ENCODE assay signal across 1 cellular context in the genomic region with DNA sequence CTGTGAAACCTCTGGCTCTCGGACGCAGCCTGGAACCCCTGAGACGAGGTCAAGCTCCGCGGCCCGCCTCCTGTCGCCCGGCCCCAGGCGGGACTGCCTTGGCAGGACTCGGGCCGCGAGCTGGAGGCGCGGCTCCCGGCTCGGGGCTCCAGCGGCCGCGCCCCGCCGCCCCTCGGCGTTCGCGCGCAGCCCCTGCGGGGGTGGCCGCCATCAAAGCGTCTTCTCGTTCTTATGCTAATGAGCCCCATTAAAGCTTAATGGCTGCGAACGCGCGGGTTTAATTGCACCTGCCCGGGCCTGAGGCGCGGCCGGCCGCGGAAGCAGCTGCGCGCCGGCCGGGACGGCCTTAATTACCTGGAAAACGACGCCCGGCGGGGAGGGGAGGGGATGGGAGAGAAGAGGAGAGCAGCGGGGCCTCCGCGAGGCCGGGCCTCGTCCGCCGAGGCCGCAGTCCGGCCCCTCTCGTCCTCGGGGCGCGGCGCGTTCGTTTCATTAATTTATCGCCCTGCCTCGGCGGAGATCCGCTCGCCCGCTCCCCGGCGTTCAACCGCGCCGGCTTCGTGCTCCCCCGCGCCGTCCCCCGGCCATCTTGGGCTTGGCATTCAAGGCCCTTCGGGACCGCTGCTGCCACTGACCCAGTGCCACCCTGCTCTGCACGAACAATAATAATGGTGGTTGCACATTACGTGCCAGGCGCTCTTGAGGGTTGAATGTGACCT.
TF ChIP-seq lines count a peak whose summit lies in the region.

No MANE protein-coding gene starts in this region.

TF ChIP-seq in GM23338, 12 proteins besides CTCF, POLR2A, EP300 and RAD21 (continued from another document):
- TF ChIP-seq, protein P1, sequence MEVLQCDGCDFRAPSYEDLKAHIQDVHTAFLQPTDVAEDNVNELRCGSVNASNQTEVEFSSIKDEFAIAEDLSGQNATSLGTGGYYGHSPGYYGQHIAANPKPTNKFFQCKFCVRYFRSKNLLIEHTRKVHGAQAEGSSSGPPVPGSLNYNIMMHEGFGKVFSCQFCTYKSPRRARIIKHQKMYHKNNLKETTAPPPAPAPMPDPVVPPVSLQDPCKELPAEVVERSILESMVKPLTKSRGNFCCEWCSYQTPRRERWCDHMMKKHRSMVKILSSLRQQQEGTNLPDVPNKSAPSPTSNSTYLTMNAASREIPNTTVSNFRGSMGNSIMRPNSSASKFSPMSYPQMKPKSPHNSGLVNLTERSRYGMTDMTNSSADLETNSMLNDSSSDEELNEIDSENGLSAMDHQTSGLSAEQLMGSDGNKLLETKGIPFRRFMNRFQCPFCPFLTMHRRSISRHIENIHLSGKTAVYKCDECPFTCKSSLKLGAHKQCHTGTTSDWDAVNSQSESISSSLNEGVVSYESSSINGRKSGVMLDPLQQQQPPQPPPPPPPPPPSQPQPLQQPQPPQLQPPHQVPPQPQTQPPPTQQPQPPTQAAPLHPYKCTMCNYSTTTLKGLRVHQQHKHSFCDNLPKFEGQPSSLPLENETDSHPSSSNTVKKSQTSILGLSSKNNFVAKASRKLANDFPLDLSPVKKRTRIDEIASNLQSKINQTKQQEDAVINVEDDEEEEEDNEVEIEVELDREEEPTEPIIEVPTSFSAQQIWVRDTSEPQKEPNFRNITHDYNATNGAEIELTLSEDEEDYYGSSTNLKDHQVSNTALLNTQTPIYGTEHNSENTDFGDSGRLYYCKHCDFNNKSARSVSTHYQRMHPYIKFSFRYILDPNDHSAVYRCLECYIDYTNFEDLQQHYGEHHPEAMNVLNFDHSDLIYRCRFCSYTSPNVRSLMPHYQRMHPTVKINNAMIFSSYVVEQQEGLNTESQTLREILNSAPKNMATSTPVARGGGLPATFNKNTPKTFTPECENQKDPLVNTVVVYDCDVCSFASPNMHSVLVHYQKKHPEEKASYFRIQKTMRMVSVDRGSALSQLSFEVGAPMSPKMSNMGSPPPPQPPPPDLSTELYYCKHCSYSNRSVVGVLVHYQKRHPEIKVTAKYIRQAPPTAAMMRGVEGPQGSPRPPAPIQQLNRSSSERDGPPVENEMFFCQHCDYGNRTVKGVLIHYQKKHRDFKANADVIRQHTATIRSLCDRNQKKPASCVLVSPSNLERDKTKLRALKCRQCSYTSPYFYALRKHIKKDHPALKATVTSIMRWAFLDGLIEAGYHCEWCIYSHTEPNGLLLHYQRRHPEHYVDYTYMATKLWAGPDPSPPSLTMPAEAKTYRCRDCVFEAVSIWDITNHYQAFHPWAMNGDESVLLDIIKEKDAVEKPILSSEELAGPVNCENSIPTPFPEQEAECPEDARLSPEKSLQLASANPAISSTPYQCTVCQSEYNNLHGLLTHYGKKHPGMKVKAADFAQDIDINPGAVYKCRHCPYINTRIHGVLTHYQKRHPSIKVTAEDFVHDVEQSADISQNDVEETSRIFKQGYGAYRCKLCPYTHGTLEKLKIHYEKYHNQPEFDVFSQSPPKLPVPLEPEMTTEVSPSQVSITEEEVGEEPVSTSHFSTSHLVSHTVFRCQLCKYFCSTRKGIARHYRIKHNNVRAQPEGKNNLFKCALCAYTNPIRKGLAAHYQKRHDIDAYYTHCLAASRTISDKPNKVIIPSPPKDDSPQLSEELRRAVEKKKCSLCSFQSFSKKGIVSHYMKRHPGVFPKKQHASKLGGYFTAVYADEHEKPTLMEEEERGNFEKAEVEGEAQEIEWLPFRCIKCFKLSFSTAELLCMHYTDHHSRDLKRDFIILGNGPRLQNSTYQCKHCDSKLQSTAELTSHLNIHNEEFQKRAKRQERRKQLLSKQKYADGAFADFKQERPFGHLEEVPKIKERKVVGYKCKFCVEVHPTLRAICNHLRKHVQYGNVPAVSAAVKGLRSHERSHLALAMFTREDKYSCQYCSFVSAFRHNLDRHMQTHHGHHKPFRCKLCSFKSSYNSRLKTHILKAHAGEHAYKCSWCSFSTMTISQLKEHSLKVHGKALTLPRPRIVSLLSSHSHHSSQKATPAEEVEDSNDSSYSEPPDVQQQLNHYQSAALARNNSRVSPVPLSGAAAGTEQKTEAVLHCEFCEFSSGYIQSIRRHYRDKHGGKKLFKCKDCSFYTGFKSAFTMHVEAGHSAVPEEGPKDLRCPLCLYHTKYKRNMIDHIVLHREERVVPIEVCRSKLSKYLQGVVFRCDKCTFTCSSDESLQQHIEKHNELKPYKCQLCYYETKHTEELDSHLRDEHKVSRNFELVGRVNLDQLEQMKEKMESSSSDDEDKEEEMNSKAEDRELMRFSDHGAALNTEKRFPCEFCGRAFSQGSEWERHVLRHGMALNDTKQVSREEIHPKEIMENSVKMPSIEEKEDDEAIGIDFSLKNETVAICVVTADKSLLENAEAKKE (CRISPR knock-in tag; IDR thresholded peaks at IDR 0.05): no peak
- peak; percentile 85 for TF ChIP-seq EZH2 (IDR thresholded peaks at IDR 0.05; ENCODE audit: low read depth, unreplicated experiment)
- no peak for TF ChIP-seq JUNB (IDR thresholded peaks at IDR 0.05; ENCODE audit: unreplicated experiment)
- TF ChIP-seq NANOG (IDR thresholded peaks at IDR 0.05; ENCODE audit: borderline replicate concordance): peak; percentile 98
- no peak for TF ChIP-seq ZNF114 (CRISPR knock-in tag; IDR thresholded peaks at IDR 0.05)
- no peak for TF ChIP-seq ZNF331 (CRISPR knock-in tag; IDR thresholded peaks at IDR 0.05; ENCODE audit: low read depth)
- TF ChIP-seq, protein P2, sequence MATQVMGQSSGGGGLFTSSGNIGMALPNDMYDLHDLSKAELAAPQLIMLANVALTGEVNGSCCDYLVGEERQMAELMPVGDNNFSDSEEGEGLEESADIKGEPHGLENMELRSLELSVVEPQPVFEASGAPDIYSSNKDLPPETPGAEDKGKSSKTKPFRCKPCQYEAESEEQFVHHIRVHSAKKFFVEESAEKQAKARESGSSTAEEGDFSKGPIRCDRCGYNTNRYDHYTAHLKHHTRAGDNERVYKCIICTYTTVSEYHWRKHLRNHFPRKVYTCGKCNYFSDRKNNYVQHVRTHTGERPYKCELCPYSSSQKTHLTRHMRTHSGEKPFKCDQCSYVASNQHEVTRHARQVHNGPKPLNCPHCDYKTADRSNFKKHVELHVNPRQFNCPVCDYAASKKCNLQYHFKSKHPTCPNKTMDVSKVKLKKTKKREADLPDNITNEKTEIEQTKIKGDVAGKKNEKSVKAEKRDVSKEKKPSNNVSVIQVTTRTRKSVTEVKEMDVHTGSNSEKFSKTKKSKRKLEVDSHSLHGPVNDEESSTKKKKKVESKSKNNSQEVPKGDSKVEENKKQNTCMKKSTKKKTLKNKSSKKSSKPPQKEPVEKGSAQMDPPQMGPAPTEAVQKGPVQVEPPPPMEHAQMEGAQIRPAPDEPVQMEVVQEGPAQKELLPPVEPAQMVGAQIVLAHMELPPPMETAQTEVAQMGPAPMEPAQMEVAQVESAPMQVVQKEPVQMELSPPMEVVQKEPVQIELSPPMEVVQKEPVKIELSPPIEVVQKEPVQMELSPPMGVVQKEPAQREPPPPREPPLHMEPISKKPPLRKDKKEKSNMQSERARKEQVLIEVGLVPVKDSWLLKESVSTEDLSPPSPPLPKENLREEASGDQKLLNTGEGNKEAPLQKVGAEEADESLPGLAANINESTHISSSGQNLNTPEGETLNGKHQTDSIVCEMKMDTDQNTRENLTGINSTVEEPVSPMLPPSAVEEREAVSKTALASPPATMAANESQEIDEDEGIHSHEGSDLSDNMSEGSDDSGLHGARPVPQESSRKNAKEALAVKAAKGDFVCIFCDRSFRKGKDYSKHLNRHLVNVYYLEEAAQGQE (IDR thresholded peaks at IDR 0.05; ENCODE audit: unreplicated experiment): no peak
- TF ChIP-seq, protein P3, sequence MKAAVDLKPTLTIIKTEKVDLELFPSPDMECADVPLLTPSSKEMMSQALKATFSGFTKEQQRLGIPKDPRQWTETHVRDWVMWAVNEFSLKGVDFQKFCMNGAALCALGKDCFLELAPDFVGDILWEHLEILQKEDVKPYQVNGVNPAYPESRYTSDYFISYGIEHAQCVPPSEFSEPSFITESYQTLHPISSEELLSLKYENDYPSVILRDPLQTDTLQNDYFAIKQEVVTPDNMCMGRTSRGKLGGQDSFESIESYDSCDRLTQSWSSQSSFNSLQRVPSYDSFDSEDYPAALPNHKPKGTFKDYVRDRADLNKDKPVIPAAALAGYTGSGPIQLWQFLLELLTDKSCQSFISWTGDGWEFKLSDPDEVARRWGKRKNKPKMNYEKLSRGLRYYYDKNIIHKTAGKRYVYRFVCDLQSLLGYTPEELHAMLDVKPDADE (IDR thresholded peaks at IDR 0.05): no peak
- no peak for TF ChIP-seq STAT1 (IDR thresholded peaks at IDR 0.05; ENCODE audit: unreplicated experiment)
- TF ChIP-seq EZH2phosphoT487 (IDR thresholded peaks at IDR 0.05; ENCODE audit: unreplicated experiment): no peak
- peak; percentile 25; the same call in 1 of the 2 replicates for TF ChIP-seq CREB1 (CRISPR knock-in tag; IDR thresholded peaks at IDR 0.05; ENCODE audit: low read depth)
